Comparison of ENCODE assay signal across 12 cellular contexts in genomic region chr17:29705352-29705751, GRCh38.
DNase-seq lines count a peak whose midpoint lies in the region; ATAC-seq and TF ChIP-seq lines count a peak whose summit lies in the region.
"Had no signal": no experiment of that assay in that cellular context is flagged by ENCODE, and none has a peak within 500 bp of the region (broad histone marks: within the 10 kb centered on the region; RNA-seq: fewer than 3 reads in every experiment).

No MANE protein-coding gene starts in this region.

- no peaks in the 10 kb centered on the region for H3K27me3 ChIP-seq in left lung
- no peaks in the 10 kb centered on the region for H3K27me3 ChIP-seq in thyroid gland

- H3K9me3 ChIP-seq in T-helper 17 cell (ENCODE audit: control insufficient read depth, low read length, poor library complexity, severe bottlenecking) (no peaks in the 10 kb centered on the region), left lung (no peaks in the 10 kb centered on the region), thyroid gland (no peaks in the 10 kb centered on the region)

- H3K4me3 Mint-ChIP-seq in activated naive CD4-positive, alpha-beta T cell treated with anti-CD3 and anti-CD28 coated beads, Interleukin-2, amount 50 U/mL, for 24 hours: peak overlapping the region; percentile 86
- peak overlapping the region; percentile 94 for H3K4me3 Mint-ChIP-seq in T-helper 17 cell

- WGBS in thyroid gland, 2 donors: 69 to 80% methylated on average over 3 of the region's 3 CpGs

- DNase-seq in activated naive CD4-positive, alpha-beta T cell treated with Interleukin-2 at 50 U/mL for 16 hours: no peak
- DNase-seq in T-helper 17 cell (no peak), left lung (no peak), thyroid gland (no peak), NCI-H446 (lab: John Stamatoyannopoulos, UW) (no peak), NAMALWA (ENCODE audit: low spot score) (no peak)
- DNase-seq in stimulated activated CD4-positive, alpha-beta T cell treated with anti-CD3 and anti-CD28 coated beads, Interleukin-1b, Interleukin-23, amount 100 ng/mL, for 48 hours: no peak
- DNase-seq: GDM1; NCI-H2081; stimulated activated CD4-positive, alpha-beta T cell treated with anti-CD3 and anti-CD28 coated beads, Interleukin-4, amount 100 ng/mL, for 24 hours had no signal

- no peaks in the 10 kb centered on the region for H3K9me3 Mint-ChIP-seq in activated naive CD4-positive, alpha-beta T cell treated with anti-CD3 and anti-CD28 coated beads, Interleukin-2, amount 50 U/mL, for 24 hours

- H3K4me1 ChIP-seq in left lung: peaks cover 14 to 80% of the 10 kb centered on the region in 2 donors
- peaks cover 44 to 55% of the 10 kb centered on the region in 2 donors for H3K4me1 ChIP-seq in thyroid gland

- no peak overlapping the region for H3K4me3 ChIP-seq in left lung
- no peak overlapping the region for H3K4me3 ChIP-seq in thyroid gland (replicated peaks in 1 of 3)

- no peak for TF ChIP-seq POLR2A in thyroid gland (IDR thresholded peaks at IDR 0.05)

- no peak for TF ChIP-seq CTCF in left lung (IDR thresholded peaks at IDR 0.05)
- no peak for TF ChIP-seq CTCF in thyroid gland (IDR thresholded peaks at IDR 0.05)

- H3K36me3 ChIP-seq in left lung: peaks cover 0 to 29% of the 10 kb centered on the region in 2 donors
- H3K36me3 ChIP-seq in thyroid gland: peaks cover 3 to 4% of the 10 kb centered on the region in 2 donors

- intact Hi-C loops in left lung (cut with DNase I): no loop called here
- intact Hi-C loops in thyroid gland (cut with DNase I): no loop called here

- peak overlapping the region; percentile 96 for H3K27ac Mint-ChIP-seq in activated naive CD4-positive, alpha-beta T cell treated with anti-CD3 and anti-CD28 coated beads, Interleukin-2, amount 50 U/mL, for 24 hours
- H3K27ac Mint-ChIP-seq in T-helper 17 cell: peak overlapping the region; percentile 98

- ATAC-seq in T-helper 17 cell (peak; percentile 18), left lung (no peak)

- peak overlapping the region; percentile 83 to 96 for H3K27ac ChIP-seq in left lung
- H3K27ac ChIP-seq in thyroid gland: peak overlapping the region; percentile 56 to 80 (median 79)
- H3K27ac ChIP-seq: parathyroid adenoma had no signal

- H3K4me1 Mint-ChIP-seq in activated naive CD4-positive, alpha-beta T cell treated with anti-CD3 and anti-CD28 coated beads, Interleukin-2, amount 50 U/mL, for 24 hours: peaks cover 59% of the 10 kb centered on the region
- H3K4me1 Mint-ChIP-seq in T-helper 17 cell: peaks cover 22% of the 10 kb centered on the region

- H3K27me3 Mint-ChIP-seq in activated naive CD4-positive, alpha-beta T cell treated with anti-CD3 and anti-CD28 coated beads, Interleukin-2, amount 50 U/mL, for 24 hours: no peaks in the 10 kb centered on the region
- H3K27me3 Mint-ChIP-seq in T-helper 17 cell: no peaks in the 10 kb centered on the region

- H3K36me3 Mint-ChIP-seq in activated naive CD4-positive, alpha-beta T cell treated with anti-CD3 and anti-CD28 coated beads, Interleukin-2, amount 50 U/mL, for 24 hours: peaks cover 10% of the 10 kb centered on the region
- H3K36me3 Mint-ChIP-seq in T-helper 17 cell (ENCODE audit: low read depth): peaks cover 4% of the 10 kb centered on the region
